ENCODE assay signal across 8 cellular contexts in genomic region chr1:45011837-45012638, GRCh38. TPM values are rescaled to one million over a fixed set of nuclear protein-coding genes. Genes with fewer than 3 reads are reported as not detected.
A peak's percentile ranks its signal among the peaks of the same experiment; 100 is the strongest.
DNase-seq lines count a peak whose midpoint lies in the region; ATAC-seq and TF ChIP-seq lines count a peak whose summit lies in the region.

Gene UROD, plus strand, starts transcription at chr1:45012254. Its CDS starts 12 bp downstream, at chr1:45012266.

- peak; percentile 73 for ATAC-seq in GM21423 (IDR thresholded peaks at IDR 0.05; ENCODE audit: unreplicated experiment)

- CTCF ChIA-PET in OCI-LY7 (lab: Charles Lee; ENCODE audit: unreplicated experiment), result interaction anchor here (0.6 to 1.6 kb wide), 5 partner anchors 219 to 481 kb away, joined by 3 to 16 read pairs (median 3); no protein-coding TSS in a partner anchor

- peaks cover 6% of the 10 kb centered on the region; the same call in 1 of the 2 replicates for H3K79me2 ChIP-seq in OCI-LY7 (ENCODE audit: insufficient read depth, low read depth, low read length)

- H3K9ac ChIP-seq in HUES64 (ENCODE audit: low read depth, low read length), result peak within 1 kb of the TSS; percentile 64

- H3K4me2 ChIP-seq in OCI-LY7 (ENCODE audit: low read length), result peak within 1 kb of the TSS; percentile 80

- WGBS in HUES64, result 4% methylated on average over 21 of the region's 21 CpGs

- H3K9me3 ChIP-seq in HUES64 (ENCODE audit: insufficient read depth, low read depth, low read length) (no peaks in the 10 kb centered on the region), OCI-LY7 (ENCODE audit: low read length) (no peaks in the 10 kb centered on the region)

- peak within 1 kb of the TSS; percentile 27; the same call in 1 of the 2 replicates for H3K27ac ChIP-seq in HUES64 (ENCODE audit: low read depth, low read length)
- peak within 1 kb of the TSS; percentile 49 for H3K27ac ChIP-seq in OCI-LY7 (ENCODE audit: low read depth, low read length, poor library complexity, severe bottlenecking)

- H3K27me3 ChIP-seq in HUES64 (ENCODE audit: insufficient read depth, low read length), result no peaks in the 10 kb centered on the region

- BruUV-seq in OCI-LY7 (replicated peaks; lab: Mats Ljungman, UMichigan), result TSS peak; percentile 88

- peaks cover 5% of the 10 kb centered on the region for H3K4me1 ChIP-seq in HUES64 (ENCODE audit: insufficient read depth, low read length)
- H3K4me1 ChIP-seq in OCI-LY7 (ENCODE audit: insufficient read depth, low read length, poor library complexity, severe bottlenecking), result peaks cover 20% of the 10 kb centered on the region

- peaks cover 43% of the 10 kb centered on the region for H3K36me3 ChIP-seq in HUES64 (ENCODE audit: insufficient read depth, low read length)
- H3K36me3 ChIP-seq in OCI-LY7 (ENCODE audit: insufficient read depth, low read length), result peaks cover 13% of the 10 kb centered on the region; the same call in 1 of the 2 replicates

- DNase-seq in COR-L47 (lab: John Stamatoyannopoulos, UW) (peak; percentile 82), OCI-LY7 (ENCODE audit: low spot score) (peak; percentile 97), activated T-cell treated with anti-CD3 and anti-CD28 coated beads for 1 hour (ENCODE audit: low read depth) (peak; percentile 78), epidermal melanocyte (ENCODE audit: insufficient read length, low spot score) (peak; percentile 96), middle frontal gyrus (ENCODE audit: extremely low spot score, low spot score) (peak; percentile 95)
- peak; percentile 79 to 86 for DNase-seq in stimulated activated CD8-positive, alpha-beta memory T cell treated with anti-CD3 and anti-CD28 coated beads, Interleukin-2, amount 100 ng/mL, for 48 hours (ENCODE audit: low read depth in 2 of 2)

- no peak for TF ChIP-seq CTCF in OCI-LY7 (conservative IDR thresholded peaks at IDR 0.05; ENCODE audit: low read length)

- H3K9me2 ChIP-seq in OCI-LY7 (ENCODE audit: insufficient read depth, low read length), result no peaks in the 10 kb centered on the region

- H4K20me1 ChIP-seq in OCI-LY7 (ENCODE audit: insufficient read depth, low read length), result no peaks in the 10 kb centered on the region

- peak within 1 kb of the TSS; percentile 68 for H3K4me3 ChIP-seq in HUES64 (ENCODE audit: low read length)
- H3K4me3 ChIP-seq in OCI-LY7 (ENCODE audit: low read depth, low read length, poor library complexity, severe bottlenecking), result peak within 1 kb of the TSS; percentile 83

- POLR2A ChIA-PET in OCI-LY7 (lab: Charles Lee), result interaction anchor here (0.6 to 2.5 kb wide), 20 partner anchors 9 to 488 kb away, joined by 3 to 24 read pairs (median 4); partner anchors contain the start of genes CCDC163, EIF2B3, MMACHC and PLK3

- peak within 1 kb of the TSS; percentile 99 for H2AFZ ChIP-seq in OCI-LY7 (ENCODE audit: low read length)

- intact Hi-C loops in OCI-LY7 (cut with micrococcal nuclease; ENCODE audit: unreplicated experiment), result loop anchor here (2.0 to 5.0 kb wide), 5 partner anchors 175 to 291 kb away; partner anchors contain the start of genes RNU5D-1 and ZSWIM5

RNA-seq across cellular contexts. Expression of gene UROD, which starts in this region (rescaled TPM):
- 70.5 TPM for polyA plus RNA-seq in HUES64 (2013, experiment 1 of 2)
- 57.5 TPM for polyA plus RNA-seq in HUES64 (2013, experiment 2 of 2)
- total RNA-seq in OCI-LY7 (2014; rRNA removed; shearing (Covaris generic)), result 57.4 and 73.5 TPM in 2 replicates
- 61.6 and 64.4 TPM in 2 replicates for total RNA-seq in OCI-LY7 (2022)

Comparison
In these comparisons a context has a peak if more than half of its experiments do, and no peak if none do; other contexts are left out.
1. Peak in every context shown above with its lines: DNase-seq, ATAC-seq, H3K4me3 ChIP-seq and H3K27ac ChIP-seq.